22 cellular contexts compared by ENCODE assay signal in genomic region chr12:76471579-76471978, GRCh38.
A peak's percentile ranks its signal among the peaks of the same experiment; 100 is the strongest.
DNase-seq lines count a peak whose midpoint lies in the region; ATAC-seq, FAIRE-seq and TF ChIP-seq lines count a peak whose summit lies in the region.
"Had no signal": no experiment of that assay in that cellular context is flagged by ENCODE, and none has a peak within 500 bp of the region (broad histone marks: within the 10 kb centered on the region; RNA-seq: fewer than 3 reads in every experiment).

No MANE protein-coding gene starts in this region.

- intact Hi-C loops in psoas muscle (cut with DNase I) = loop anchor here in 1 of 2 donors (5.0 kb wide), 1 partner anchor 86 kb away; the partner anchor contains the start of gene OSBPL8

- H3K27ac ChIP-seq in Karpas-422 (ENCODE audit: low read length) (peak overlapping the region; percentile 80), astrocyte (ENCODE audit: low read depth, low read length) (no peak overlapping the region), psoas muscle (peak overlapping the region; percentile 76), endodermal cell (ENCODE audit: low read depth, low read length) (no peak overlapping the region)
- H3K27ac ChIP-seq: 22Rv1, colonic mucosa, tibial artery had no signal

- no peaks in the 10 kb centered on the region for H3K36me3 Mint-ChIP-seq in astrocyte (ENCODE audit: low read depth, unreplicated experiment)
- peaks cover 5% of the 10 kb centered on the region for H3K36me3 Mint-ChIP-seq in endodermal cell (ENCODE audit: low read depth)

- H3K36me3 ChIP-seq in Karpas-422 (ENCODE audit: insufficient read depth, low read length) (no peaks in the 10 kb centered on the region), astrocyte (ENCODE audit: insufficient read depth, low read length) (no peaks in the 10 kb centered on the region), psoas muscle (ENCODE audit: insufficient read depth in 1 of 2, low read depth in 1 of 2) (no peaks in the 10 kb centered on the region), endodermal cell (ENCODE audit: control insufficient read depth, insufficient read depth, low read length) (no peaks in the 10 kb centered on the region)
- H3K36me3 ChIP-seq: colonic mucosa, tibial artery had no signal

- ATAC-seq in psoas muscle = peak in 2 of 4 donors; percentile 5
- ATAC-seq in HG02938 (IDR thresholded peaks at IDR 0.05; ENCODE audit: unreplicated experiment) = no peak
- ATAC-seq in GM21528 (IDR thresholded peaks at IDR 0.05; ENCODE audit: low FRiP score, unreplicated experiment) = no peak
- ATAC-seq: stimulated activated naive CD8-positive, alpha-beta T cell treated with anti-CD3 and anti-CD28 coated beads, Interleukin-15, Interleukin-2, amounts not matched to agents 100 U/mL and 50 U/mL, for 24 hours had no signal

- WGBS in psoas muscle, 3 donors = 90 to 98% (median 94%) methylated on average over 1 of the region's 1 CpG
- 96 to 100% methylated on average over 1 of the region's 1 CpG for WGBS in endodermal cell (ENCODE audit: insufficient coverage in 1 of 2, insufficient read length in 1 of 2), 2 experiments

- peak overlapping the region; percentile 39 for H3K4me3 ChIP-seq in Karpas-422 (ENCODE audit: low read length)
- no peak overlapping the region for H3K4me3 ChIP-seq in astrocyte (ENCODE audit: insufficient read depth, low read depth, low read length)
- H3K4me3 ChIP-seq in psoas muscle = no peak overlapping the region
- no peak overlapping the region for H3K4me3 ChIP-seq in endodermal cell (ENCODE audit: low read length)
- H3K4me3 ChIP-seq: colonic mucosa, tibial artery had no signal

- DNase-seq in NOMO-1 treated with DMSO at 0.1 percent for 48 hours (lab: John Stamatoyannopoulos, UW; ENCODE audit: unreplicated experiment) (peak; percentile 33), NOMO-1 treated with dmso at 0.1 percent for 144 hours (lab: John Stamatoyannopoulos, UW; ENCODE audit: unreplicated experiment) (no peak), Karpas-422 (peak; percentile 65), astrocyte (ENCODE audit: low read depth) (no peak), psoas muscle (no peak), endodermal cell (no peak)
- DNase-seq: activated CD4-positive, alpha-beta T cell treated with anti-CD3 and anti-CD28 coated beads, Interleukin-2, amount 50 U/mL, for 1 hour; activated naive CD8-positive, alpha-beta T cell treated with anti-CD3 and anti-CD28 coated beads, Interleukin-2, amount 10 ng/mL, durations not matched to agents 7 days and 5 days; CD8-positive, alpha-beta memory T cell; colonic mucosa; MM.1S; NCI-H1694; NCI-H2171 treated with DMSO at 0.1 percent for 48 hours; NCI-H69; SIG-M5; stimulated activated CD4-positive, alpha-beta T cell treated with anti-CD3 and anti-CD28 coated beads, Interleukin-4, amount 100 ng/mL, for 1 hour; stimulated activated naive CD8-positive, alpha-beta T cell treated with anti-CD3 and anti-CD28 coated beads, Interleukin-15, Interleukin-2, amounts not matched to agents 100 U/mL and 50 U/mL, for 24 hours; tibial artery had no signal

- H3K9ac ChIP-seq in Karpas-422 (ENCODE audit: low read length) (peak overlapping the region; percentile 31; the same call in 1 of the 2 replicates), astrocyte (ENCODE audit: low read length) (no peak overlapping the region), endodermal cell (ENCODE audit: extremely low read depth, low read length, poor library complexity, severe bottlenecking) (no peak overlapping the region)

- TF ChIP-seq CTCF in astrocyte (IDR thresholded peaks at IDR 0.05; ENCODE audit: insufficient read depth, low read depth, low read length) (no peak), psoas muscle (IDR thresholded peaks at IDR 0.05) (no peak), endodermal cell (conservative IDR thresholded peaks at IDR 0.05) (no peak)

- no peak overlapping the region for H3K4me3 Mint-ChIP-seq in astrocyte (ENCODE audit: unreplicated experiment)
- no peak overlapping the region for H3K4me3 Mint-ChIP-seq in endodermal cell
- H3K4me3 Mint-ChIP-seq: activated naive CD8-positive, alpha-beta T cell treated with anti-CD3 and anti-CD28 coated beads, Interleukin-2, amount 10 ng/mL, durations not matched to agents 7 days and 5 days; CD8-positive, alpha-beta memory T cell; memory B cell had no signal

- no peaks in the 10 kb centered on the region for H4K20me1 ChIP-seq in Karpas-422 (ENCODE audit: insufficient read depth, low read depth, low read length)
- peaks cover 15% of the 10 kb centered on the region for H4K20me1 ChIP-seq in astrocyte (ENCODE audit: insufficient read depth, low read length)

- H3K27me3 Mint-ChIP-seq in astrocyte (ENCODE audit: low read depth, unreplicated experiment) = no peaks in the 10 kb centered on the region
- H3K27me3 Mint-ChIP-seq in endodermal cell (ENCODE audit: insufficient read depth) = no peaks in the 10 kb centered on the region
- H3K27me3 Mint-ChIP-seq: activated naive CD8-positive, alpha-beta T cell treated with anti-CD3 and anti-CD28 coated beads, Interleukin-2, amount 10 ng/mL, durations not matched to agents 7 days and 5 days; CD8-positive, alpha-beta memory T cell; memory B cell had no signal

- H3K9me3 ChIP-seq in Karpas-422 (ENCODE audit: low read length) = no peaks in the 10 kb centered on the region
- H3K9me3 ChIP-seq in astrocyte (ENCODE audit: insufficient read depth, low read depth, low read length) = no peaks in the 10 kb centered on the region
- no peaks in the 10 kb centered on the region for H3K9me3 ChIP-seq in psoas muscle
- no peaks in the 10 kb centered on the region for H3K9me3 ChIP-seq in endodermal cell (ENCODE audit: control insufficient read depth, low read length)
- H3K9me3 ChIP-seq: colonic mucosa, tibial artery had no signal

- peaks cover 52% of the 10 kb centered on the region for H3K4me1 ChIP-seq in Karpas-422 (ENCODE audit: low read length)
- H3K4me1 ChIP-seq in astrocyte (ENCODE audit: insufficient read depth, low read length) = peaks cover 22% of the 10 kb centered on the region
- H3K4me1 ChIP-seq in psoas muscle = peaks cover 40% of the 10 kb centered on the region
- H3K4me1 ChIP-seq in endodermal cell (ENCODE audit: control insufficient read depth, insufficient read depth, low read length) = peaks cover 8% of the 10 kb centered on the region
- H3K4me1 ChIP-seq: colonic mucosa had no signal

- FAIRE-seq in astrocyte (lab: Jason Lieb, UNC) = peak; percentile 32

- H3K27me3 ChIP-seq in Karpas-422 (ENCODE audit: low read length) (no peaks in the 10 kb centered on the region), astrocyte (ENCODE audit: insufficient read depth, low read length) (no peaks in the 10 kb centered on the region), psoas muscle (ENCODE audit: insufficient read depth in 3 of 3, low read length in 2 of 3) (no peaks in the 10 kb centered on the region), endodermal cell (ENCODE audit: control insufficient read depth, insufficient read depth, low read length, poor library complexity, severe bottlenecking) (no peaks in the 10 kb centered on the region)
- H3K27me3 ChIP-seq: colonic mucosa, tibial artery had no signal

- H3K4me1 Mint-ChIP-seq in astrocyte (ENCODE audit: low read depth, unreplicated experiment) = peaks cover 13% of the 10 kb centered on the region
- no peaks in the 10 kb centered on the region for H3K4me1 Mint-ChIP-seq in endodermal cell

- H3K27ac Mint-ChIP-seq in astrocyte (ENCODE audit: unreplicated experiment) = no peak overlapping the region
- no peak overlapping the region for H3K27ac Mint-ChIP-seq in endodermal cell
- H3K27ac Mint-ChIP-seq: activated naive CD8-positive, alpha-beta T cell treated with anti-CD3 and anti-CD28 coated beads, Interleukin-2, amount 10 ng/mL, durations not matched to agents 7 days and 5 days; CD8-positive, alpha-beta memory T cell; memory B cell had no signal

- no peaks in the 10 kb centered on the region for H3K9me3 Mint-ChIP-seq in astrocyte (ENCODE audit: unreplicated experiment)
- peaks cover 4% of the 10 kb centered on the region for H3K9me3 Mint-ChIP-seq in endodermal cell
- H3K9me3 Mint-ChIP-seq: activated naive CD8-positive, alpha-beta T cell treated with anti-CD3 and anti-CD28 coated beads, Interleukin-2, amount 10 ng/mL, durations not matched to agents 7 days and 5 days; CD8-positive, alpha-beta memory T cell had no signal

- H3K4me2 ChIP-seq in Karpas-422 (ENCODE audit: low read depth, low read length, poor library complexity, severe bottlenecking) (peak overlapping the region; percentile 62), astrocyte (ENCODE audit: low read length) (peak overlapping the region; percentile 39)

- peaks cover 88% of the 10 kb centered on the region for H3K79me2 ChIP-seq in Karpas-422 (ENCODE audit: low read length)
- H3K79me2 ChIP-seq in astrocyte (ENCODE audit: insufficient read depth, low read length) = peaks cover 41% of the 10 kb centered on the region

- no peaks in the 10 kb centered on the region for H3K9me2 ChIP-seq in Karpas-422 (replicated peaks; ENCODE audit: insufficient read depth, low read length)

- H2AFZ ChIP-seq in Karpas-422 (ENCODE audit: low read length) (no peak overlapping the region), astrocyte (ENCODE audit: low read depth, low read length) (no peak overlapping the region)

Comparison
In these comparisons a context has a peak if more than half of its experiments do, and no peak if none do; other contexts are left out.
1. DNase-seq: peak in NOMO-1 treated with DMSO at 0.1 percent for 48 hours (single experiment) and Karpas-422 (single experiment); none in NOMO-1 treated with dmso at 0.1 percent for 144 hours (single experiment), astrocyte (single experiment), psoas muscle (0 of 2) and endodermal cell (single experiment).
2. H3K27ac ChIP-seq: peak in Karpas-422 (single experiment) and psoas muscle (single experiment); none in astrocyte (single experiment) and endodermal cell (single experiment).